Comparison of ENCODE assay signal across 18 cellular contexts in the genomic region with DNA sequence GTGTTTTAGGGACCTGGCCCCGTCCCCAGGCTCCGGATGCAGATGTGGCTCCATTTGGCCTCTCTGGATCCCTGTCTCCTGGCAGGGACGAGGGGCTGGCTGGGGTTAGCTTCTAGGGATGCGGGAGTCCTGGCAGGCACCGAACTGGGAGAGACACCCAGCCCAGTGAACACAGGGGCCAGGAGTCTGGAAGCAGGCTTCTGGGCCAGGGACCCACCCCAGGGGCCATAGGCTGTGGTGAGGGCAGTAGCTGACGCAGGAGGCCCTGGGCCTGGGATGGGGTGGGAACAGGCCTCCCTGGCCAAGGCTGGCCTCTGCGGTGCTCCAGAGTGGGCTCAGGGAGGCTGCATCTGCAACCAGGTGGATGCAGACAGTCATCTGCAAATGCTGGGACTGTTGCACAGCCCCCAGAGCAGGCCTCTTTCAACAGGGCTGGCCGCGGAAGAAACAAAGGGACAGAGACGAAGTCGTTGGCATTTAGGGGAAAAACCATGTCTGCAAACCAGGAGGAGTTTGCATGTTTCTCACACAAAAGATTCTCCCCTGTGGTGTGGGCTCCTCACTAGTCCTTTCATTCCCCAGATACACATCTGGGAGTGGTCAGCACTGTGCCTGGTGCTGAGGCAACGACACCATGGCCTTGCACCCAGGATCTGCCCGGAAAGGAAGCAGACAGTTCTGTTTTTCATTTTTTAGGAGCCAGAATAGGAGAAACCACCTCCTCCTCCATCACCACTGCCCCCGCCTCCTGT. TPM values are rescaled to one million over a fixed set of nuclear protein-coding genes. Genes with fewer than 3 reads are reported as not detected.
DNase-seq lines count a peak whose midpoint lies in the region; ATAC-seq and TF ChIP-seq lines count a peak whose summit lies in the region.
"Had no signal": no experiment of that assay in that cellular context is flagged by ENCODE, and none has a peak within 500 bp of the region (broad histone marks: within the 10 kb centered on the region; RNA-seq: fewer than 3 reads in every experiment).

No MANE protein-coding gene starts in this region.

- no peak overlapping the region for H2BK5ac ChIP-seq in mesenchymal stem cell (ENCODE audit: low read depth, low read length, poor library complexity, severe bottlenecking)

- no peak overlapping the region for H2AFZ ChIP-seq in mesenchymal stem cell (ENCODE audit: low read depth, low read length)

- ATAC-seq in WTC11, result peak; percentile 51
- ATAC-seq: GM12878 had no signal

- no peak overlapping the region for H3K4me2 ChIP-seq in mesenchymal stem cell (ENCODE audit: low read length, poor library complexity, severe bottlenecking)

- 81% methylated on average over 13 of the region's 14 CpGs for WGBS in mesenchymal stem cell
- WGBS in spleen, 5 donors, result 78 to 95% (median 86%) methylated on average over 11 to 14 of the region's 14 CpGs

- H4K91ac ChIP-seq in mesenchymal stem cell (ENCODE audit: low read length), result no peak overlapping the region

- no peak overlapping the region for H2BK12ac ChIP-seq in mesenchymal stem cell (ENCODE audit: low read length in 2 of 2)

- H2BK15ac ChIP-seq in mesenchymal stem cell (ENCODE audit: low read depth, poor library complexity, severe bottlenecking), result no peak overlapping the region

- peak; percentile 50 for DNase-seq in activated effector memory CD4-positive, alpha-beta T cell treated with anti-CD3 and anti-CD28 coated beads, Interleukin-2, amount 50 U/mL, for 16 hours
- DNase-seq in activated effector memory CD4-positive, alpha-beta T cell treated with Interleukin-2 at 50 U/mL for 16 hours, result no peak
- DNase-seq in WTC11 (ENCODE audit: low spot score), result no peak
- no peak for DNase-seq in mesenchymal stem cell
- DNase-seq in spleen, result peak; percentile 68
- DNase-seq in immature natural killer cell, result no peak
- DNase-seq in HAP-1 (ENCODE audit: low spot score in 2 of 2), result no peak
- DNase-seq in RKO (ENCODE audit: low spot score), result no peak
- DNase-seq: 8988T, C1 segment of cervical spinal cord, Kasumi-1, NCI-H1105 treated with DMSO at 0.1 percent for 48 hours, NCI-H187 treated with DMSO at 0.1 percent for 48 hours, NCI-H446 treated with DMSO at 0.1 percent for 48 hours, NCI-H774 had no signal

- H3K18ac ChIP-seq in mesenchymal stem cell (ENCODE audit: low read depth in 1 of 2, low read length in 2 of 2), result no peak overlapping the region

- H3K79me1 ChIP-seq in mesenchymal stem cell (replicated peaks; ENCODE audit: low read length, poor library complexity, severe bottlenecking), result no peaks in the 10 kb centered on the region

- H3K27me3 ChIP-seq in mesenchymal stem cell (ENCODE audit: control insufficient read depth in 1 of 2, insufficient read depth in 1 of 2, low read length in 2 of 2) (peaks cover 0 to 7% of the 10 kb centered on the region in 2 experiments), spleen (replicated peaks in 1 of 7) (peaks cover 0 to 5% (median 0%) of the 10 kb centered on the region in 7 donors), HAP-1 (ENCODE audit: low read depth) (no peaks in the 10 kb centered on the region)
- H3K27me3 ChIP-seq: SJSA1 had no signal

- no peak overlapping the region for H3K23ac ChIP-seq in mesenchymal stem cell (ENCODE audit: low read length in 2 of 2)

- H3K36me3 Mint-ChIP-seq in WTC11 (no peaks in the 10 kb centered on the region), immature natural killer cell (no peaks in the 10 kb centered on the region)

- H3K9me3 ChIP-seq in mesenchymal stem cell (ENCODE audit: control insufficient read depth, low read length) (no peaks in the 10 kb centered on the region), spleen (no peaks in the 10 kb centered on the region), HAP-1 (no peaks in the 10 kb centered on the region)
- H3K9me3 ChIP-seq: SJSA1 had no signal

- no peak overlapping the region for H4K8ac ChIP-seq in mesenchymal stem cell (ENCODE audit: low read length)

- H3K27me3 Mint-ChIP-seq in WTC11 (ENCODE audit: low read depth) (no peaks in the 10 kb centered on the region), immature natural killer cell (ENCODE audit: low read depth in 3 of 3) (no peaks in the 10 kb centered on the region)

- H3K36me3 ChIP-seq in mesenchymal stem cell (ENCODE audit: control insufficient read depth in 1 of 2, insufficient read depth in 2 of 2, low read depth in 1 of 2, low read length in 2 of 2), result no peaks in the 10 kb centered on the region
- no peaks in the 10 kb centered on the region for H3K36me3 ChIP-seq in spleen
- no peaks in the 10 kb centered on the region for H3K36me3 ChIP-seq in HAP-1 (replicated peaks)
- H3K36me3 ChIP-seq: SJSA1 had no signal

- peak overlapping the region; percentile 3 for H2AK5ac ChIP-seq in mesenchymal stem cell (ENCODE audit: low read length, severe bottlenecking)

- H3K4me3 ChIP-seq in mesenchymal stem cell (ENCODE audit: insufficient read depth in 1 of 2, low read depth in 1 of 2, low read length in 2 of 2) (no peak overlapping the region), spleen (no peak overlapping the region), HAP-1 (no peak overlapping the region)
- H3K4me3 ChIP-seq: GM12878, SJSA1 had no signal

- intact Hi-C loops in spleen (cut with DNase I; ENCODE audit: low total_unique reads), result no loop called here

- H3K4ac ChIP-seq in mesenchymal stem cell (ENCODE audit: low read depth in 1 of 2, low read length in 2 of 2), result no peak overlapping the region

- H3K9me3 Mint-ChIP-seq in WTC11 (peaks cover 5% of the 10 kb centered on the region), immature natural killer cell (peaks cover 0 to 1% (median 0%) of the 10 kb centered on the region in 6 donors)

- no peak overlapping the region for H3K9ac ChIP-seq in mesenchymal stem cell (ENCODE audit: low read length)

- no peak overlapping the region for H3K14ac ChIP-seq in mesenchymal stem cell (ENCODE audit: low read length in 2 of 2)

- POLR2A ChIA-PET in WTC11 (lab: Charles Lee), result no interaction called here

- H3K4me1 ChIP-seq in mesenchymal stem cell (ENCODE audit: control insufficient read depth, insufficient read depth, low read depth, low read length), result peaks cover 13% of the 10 kb centered on the region
- H3K4me1 ChIP-seq in spleen, result no peaks in the 10 kb centered on the region
- no peaks in the 10 kb centered on the region for H3K4me1 ChIP-seq in HAP-1

- TF ChIP-seq CTCF in WTC11 (IDR thresholded peaks at IDR 0.05) (no peak), spleen (IDR thresholded peaks at IDR 0.05 in 8 of 11, conservative IDR thresholded peaks at IDR 0.05 in 3 of 11) (no peak)

- H3K27ac Mint-ChIP-seq in WTC11 (no peak overlapping the region), immature natural killer cell (no peak overlapping the region)

- no peak overlapping the region for H3K4me3 Mint-ChIP-seq in WTC11
- H3K4me3 Mint-ChIP-seq in immature natural killer cell, result no peak overlapping the region

- no peak overlapping the region for H2BK120ac ChIP-seq in mesenchymal stem cell (ENCODE audit: low read depth, low read length)

- CTCF ChIA-PET in WTC11 (lab: Charles Lee), result no interaction called here

- no peak for TF ChIP-seq POLR2A in spleen (IDR thresholded peaks at IDR 0.05)

- in situ Hi-C loops in HAP-1 (cut with MboI; ENCODE audit: low sequenced_read_pairs), result no loop called here

- H3K4me1 Mint-ChIP-seq in WTC11 (peaks cover 19% of the 10 kb centered on the region), immature natural killer cell (no peaks in the 10 kb centered on the region)

- H3K27ac ChIP-seq in mesenchymal stem cell (ENCODE audit: low read length, poor library complexity, severe bottlenecking) (no peak overlapping the region), spleen (no peak overlapping the region)
- H3K27ac ChIP-seq: SJSA1 had no signal

TF ChIP-seq in WTC11, 78 proteins besides CTCF, POLR2A, EP300 and RAD21:
- TF ChIP-seq ZNF281 (CRISPR knock-in tag; IDR thresholded peaks at IDR 0.05) (no peak), FOXP4 (CRISPR knock-in tag; IDR thresholded peaks at IDR 0.05) (no peak), SOX15 (CRISPR knock-in tag; IDR thresholded peaks at IDR 0.05) (no peak)
TF ChIP-seq in WTC11: peak in this region for 0.

RNA-seq across cellular contexts. Expression of gene ZNF488, which starts 36.4 kb away (rescaled TPM):
- total RNA-seq in WTC11 (2021), result 7.1 to 8.7 TPM (median 8.0 TPM) in 3 replicates
- polyA plus RNA-seq in mesenchymal stem cell (2013, experiment 1 of 2), result 0.17 TPM
- 0.16 TPM for polyA plus RNA-seq in mesenchymal stem cell (2013, experiment 2 of 2)
- under 1 TPM in 3 of 7 donors, not detected in 4; 0.09 to 0.26 (median 0.13) TPM for total RNA-seq in spleen
- polyA plus RNA-seq in spleen, result under 1 TPM in 1 of 3 donors, not detected in 2; 0.02 TPM
- not detected for polyA plus RNA-seq in immature natural killer cell
- total RNA-seq: G401, GM12878 had no signal
- polyA plus RNA-seq: GM12878 had no signal

Comparison
In these comparisons a context has a peak if more than half of its experiments do, and no peak if none do; other contexts are left out.
1. DNase-seq: peak in activated effector memory CD4-positive, alpha-beta T cell treated with anti-CD3 and anti-CD28 coated beads, Interleukin-2, amount 50 U/mL, for 16 hours (single experiment) and spleen (single experiment); none in activated effector memory CD4-positive, alpha-beta T cell treated with Interleukin-2 at 50 U/mL for 16 hours (single experiment), WTC11 (single experiment), mesenchymal stem cell (single experiment), immature natural killer cell (0 of 3), HAP-1 (0 of 2) and RKO (single experiment).